Comparison of ENCODE assay signal across 12 cellular contexts in genomic region chr20:58078741-58079522, GRCh38.
DNase-seq lines count a peak whose midpoint lies in the region; ATAC-seq and TF ChIP-seq lines count a peak whose summit lies in the region.
"Had no signal": no experiment of that assay in that cellular context is flagged by ENCODE, and none has a peak within 500 bp of the region (broad histone marks: within the 10 kb centered on the region; RNA-seq: fewer than 3 reads in every experiment).

No MANE protein-coding gene starts in this region.

- peaks cover 5% of the 10 kb centered on the region for H3K4me1 Mint-ChIP-seq in activated T-helper 1 cell treated with anti-CD3 and anti-CD28 coated beads, Interleukin-12 subunit alpha, Interleukin-12 subunit beta, Interleukin-2, Interleukin-4 antibody, amounts not matched to agents 30 ng/mL and 10 ng/mL and 1 ng/mL, durations not matched to agents 14 hours and 24 hours and 36 hours (ENCODE audit: low read depth)
- H3K4me1 Mint-ChIP-seq in activated CD4-positive, alpha-beta T cell treated with anti-CD3 and anti-CD28 coated beads, Interleukin-2, amount 10 ng/mL, durations not matched to agents 24 days and 14 days: peaks cover 3% of the 10 kb centered on the region
- H3K4me1 Mint-ChIP-seq: stimulated activated effector memory CD8-positive, alpha-beta T cell treated with anti-CD3 and anti-CD28 coated beads, Interleukin-12 subunit alpha, Interleukin-12 subunit beta, amount 100 ng/mL, for 72 hours had no signal

- H3K4me3 Mint-ChIP-seq in activated T-helper 1 cell treated with anti-CD3 and anti-CD28 coated beads, Interleukin-12 subunit alpha, Interleukin-12 subunit beta, Interleukin-2, Interleukin-4 antibody, amounts not matched to agents 30 ng/mL and 10 ng/mL and 1 ng/mL, durations not matched to agents 14 hours and 24 hours and 36 hours: no peak overlapping the region
- H3K4me3 Mint-ChIP-seq in activated CD4-positive, alpha-beta T cell treated with anti-CD3 and anti-CD28 coated beads, Interleukin-2, amount 10 ng/mL, durations not matched to agents 24 days and 14 days: no peak overlapping the region
- H3K4me3 Mint-ChIP-seq: natural killer cell; stimulated activated effector memory CD8-positive, alpha-beta T cell treated with anti-CD3 and anti-CD28 coated beads, Interleukin-12 subunit alpha, Interleukin-12 subunit beta, amount 100 ng/mL, for 72 hours had no signal

- no peaks in the 10 kb centered on the region for H3K36me3 ChIP-seq in left ventricle myocardium inferior

- H3K9me3 ChIP-seq in left ventricle myocardium inferior (replicated peaks): peaks cover 6% of the 10 kb centered on the region

- H3K27ac ChIP-seq in left ventricle myocardium inferior (replicated peaks) (peak overlapping the region; percentile 11), skin epidermis (peak overlapping the region in 12 of 21 experiments; percentile 3 to 76 (median 59))

- H3K27ac Mint-ChIP-seq in activated T-helper 1 cell treated with anti-CD3 and anti-CD28 coated beads, Interleukin-12 subunit alpha, Interleukin-12 subunit beta, Interleukin-2, Interleukin-4 antibody, amounts not matched to agents 30 ng/mL and 10 ng/mL and 1 ng/mL, durations not matched to agents 14 hours and 24 hours and 36 hours: no peak overlapping the region
- H3K27ac Mint-ChIP-seq in activated CD4-positive, alpha-beta T cell treated with anti-CD3 and anti-CD28 coated beads, Interleukin-2, amount 10 ng/mL, durations not matched to agents 24 days and 14 days: no peak overlapping the region
- H3K27ac Mint-ChIP-seq: natural killer cell; stimulated activated effector memory CD8-positive, alpha-beta T cell treated with anti-CD3 and anti-CD28 coated beads, Interleukin-12 subunit alpha, Interleukin-12 subunit beta, amount 100 ng/mL, for 72 hours had no signal

- peaks cover 24% of the 10 kb centered on the region for H3K27me3 ChIP-seq in left ventricle myocardium inferior (ENCODE audit: low read depth)

- H3K9me3 Mint-ChIP-seq in activated T-helper 1 cell treated with anti-CD3 and anti-CD28 coated beads, Interleukin-12 subunit alpha, Interleukin-12 subunit beta, Interleukin-2, Interleukin-4 antibody, amounts not matched to agents 30 ng/mL and 10 ng/mL and 1 ng/mL, durations not matched to agents 14 hours and 24 hours and 36 hours: no peaks in the 10 kb centered on the region
- no peaks in the 10 kb centered on the region for H3K9me3 Mint-ChIP-seq in activated CD4-positive, alpha-beta T cell treated with anti-CD3 and anti-CD28 coated beads, Interleukin-2, amount 10 ng/mL, durations not matched to agents 24 days and 14 days
- H3K9me3 Mint-ChIP-seq: natural killer cell; stimulated activated effector memory CD8-positive, alpha-beta T cell treated with anti-CD3 and anti-CD28 coated beads, Interleukin-12 subunit alpha, Interleukin-12 subunit beta, amount 100 ng/mL, for 72 hours had no signal

- peak; percentile 70 for DNase-seq in HFF-Myc (ENCODE audit: extremely low read depth, low read depth)
- peak; percentile 87 for DNase-seq in astrocyte of the cerebellum (ENCODE audit: low read depth)
- no peak for DNase-seq in left ventricle myocardium inferior
- DNase-seq in activated T-helper 1 cell treated with anti-CD3 and anti-CD28 coated beads, Interleukin-12 subunit alpha, Interleukin-12 subunit beta, Interleukin-2, Interleukin-4 antibody, amounts not matched to agents 30 ng/mL and 10 ng/mL and 1 ng/mL, durations not matched to agents 14 hours and 24 hours and 36 hours (ENCODE audit: low spot score): no peak
- DNase-seq in activated CD4-positive, alpha-beta T cell treated with anti-CD3 and anti-CD28 coated beads, Interleukin-2, amount 10 ng/mL, durations not matched to agents 24 days and 14 days: no peak
- DNase-seq in HUDEP-2 (lab: John Stamatoyannopoulos, UW; ENCODE audit: unreplicated experiment in 76 of 76): no peak
- DNase-seq: natural killer cell, NCI-H510A treated with DMSO at 0.1 percent for 48 hours, SIG-M5 had no signal

- peaks cover 2% of the 10 kb centered on the region for H3K27me3 Mint-ChIP-seq in activated T-helper 1 cell treated with anti-CD3 and anti-CD28 coated beads, Interleukin-12 subunit alpha, Interleukin-12 subunit beta, Interleukin-2, Interleukin-4 antibody, amounts not matched to agents 30 ng/mL and 10 ng/mL and 1 ng/mL, durations not matched to agents 14 hours and 24 hours and 36 hours (ENCODE audit: insufficient read depth)
- no peaks in the 10 kb centered on the region for H3K27me3 Mint-ChIP-seq in activated CD4-positive, alpha-beta T cell treated with anti-CD3 and anti-CD28 coated beads, Interleukin-2, amount 10 ng/mL, durations not matched to agents 24 days and 14 days

- intact Hi-C loops in left ventricle myocardium inferior (cut with micrococcal nuclease): no loop called here
- intact Hi-C loops in activated T-helper 1 cell treated with anti-CD3 and anti-CD28 coated beads, Interleukin-12 subunit alpha, Interleukin-12 subunit beta, Interleukin-2, Interleukin-4 antibody, amounts not matched to agents 30 ng/mL and 10 ng/mL and 1 ng/mL, durations not matched to agents 14 hours and 24 hours and 36 hours (cut with micrococcal nuclease): no loop called here
- intact Hi-C loops in activated CD4-positive, alpha-beta T cell treated with anti-CD3 and anti-CD28 coated beads, Interleukin-2, amount 10 ng/mL, durations not matched to agents 24 days and 14 days (cut with micrococcal nuclease): no loop called here

- no peaks in the 10 kb centered on the region for H3K36me3 Mint-ChIP-seq in activated T-helper 1 cell treated with anti-CD3 and anti-CD28 coated beads, Interleukin-12 subunit alpha, Interleukin-12 subunit beta, Interleukin-2, Interleukin-4 antibody, amounts not matched to agents 30 ng/mL and 10 ng/mL and 1 ng/mL, durations not matched to agents 14 hours and 24 hours and 36 hours (ENCODE audit: low read depth)
- no peaks in the 10 kb centered on the region for H3K36me3 Mint-ChIP-seq in activated CD4-positive, alpha-beta T cell treated with anti-CD3 and anti-CD28 coated beads, Interleukin-2, amount 10 ng/mL, durations not matched to agents 24 days and 14 days (ENCODE audit: low read depth)
- H3K36me3 Mint-ChIP-seq: natural killer cell; stimulated activated effector memory CD8-positive, alpha-beta T cell treated with anti-CD3 and anti-CD28 coated beads, Interleukin-12 subunit alpha, Interleukin-12 subunit beta, amount 100 ng/mL, for 72 hours had no signal

- in situ Hi-C loops in astrocyte of the cerebellum (cut with HindIII; ENCODE audit: low sequenced_read_pairs): no loop called here

- no peak for TF ChIP-seq CTCF in HFF-Myc (IDR thresholded peaks at IDR 0.05; ENCODE audit: low read depth, low read length, missing control alignments)
- TF ChIP-seq CTCF in astrocyte of the cerebellum (IDR thresholded peaks at IDR 0.05; ENCODE audit: low read depth, low read length, missing control alignments): no peak
- TF ChIP-seq CTCF in left ventricle myocardium inferior (IDR thresholded peaks at IDR 0.05; ENCODE audit: borderline replicate concordance): no peak

- no peak for ATAC-seq in GM18517 (IDR thresholded peaks at IDR 0.05; ENCODE audit: unreplicated experiment)
- ATAC-seq: natural killer cell; stimulated activated effector memory CD8-positive, alpha-beta T cell treated with anti-CD3 and anti-CD28 coated beads, Interleukin-12 subunit alpha, Interleukin-12 subunit beta, amount 100 ng/mL, for 72 hours had no signal

- H3K4me1 ChIP-seq in left ventricle myocardium inferior: peaks cover 22% of the 10 kb centered on the region

- no peak overlapping the region for H3K4me3 ChIP-seq in HFF-Myc (replicated peaks; ENCODE audit: low read depth, low read length)
- H3K4me3 ChIP-seq in astrocyte of the cerebellum (ENCODE audit: low read depth, low read length): no peak overlapping the region
- no peak overlapping the region for H3K4me3 ChIP-seq in left ventricle myocardium inferior
- no peak overlapping the region for H3K4me3 ChIP-seq in skin epidermis

Comparison
In these comparisons a context has a peak if more than half of its experiments do, and no peak if none do; other contexts are left out.
1. DNase-seq: peak in HFF-Myc (single experiment) and astrocyte of the cerebellum (single experiment); none in left ventricle myocardium inferior (single experiment), activated T-helper 1 cell treated with anti-CD3 and anti-CD28 coated beads, Interleukin-12 subunit alpha, Interleukin-12 subunit beta, Interleukin-2, Interleukin-4 antibody, amounts not matched to agents 30 ng/mL and 10 ng/mL and 1 ng/mL, durations not matched to agents 14 hours and 24 hours and 36 hours (single experiment), activated CD4-positive, alpha-beta T cell treated with anti-CD3 and anti-CD28 coated beads, Interleukin-2, amount 10 ng/mL, durations not matched to agents 24 days and 14 days (single experiment) and HUDEP-2 (0 of 76).